Comparison of ENCODE assay signal across 26 cellular contexts in the genomic region with DNA sequence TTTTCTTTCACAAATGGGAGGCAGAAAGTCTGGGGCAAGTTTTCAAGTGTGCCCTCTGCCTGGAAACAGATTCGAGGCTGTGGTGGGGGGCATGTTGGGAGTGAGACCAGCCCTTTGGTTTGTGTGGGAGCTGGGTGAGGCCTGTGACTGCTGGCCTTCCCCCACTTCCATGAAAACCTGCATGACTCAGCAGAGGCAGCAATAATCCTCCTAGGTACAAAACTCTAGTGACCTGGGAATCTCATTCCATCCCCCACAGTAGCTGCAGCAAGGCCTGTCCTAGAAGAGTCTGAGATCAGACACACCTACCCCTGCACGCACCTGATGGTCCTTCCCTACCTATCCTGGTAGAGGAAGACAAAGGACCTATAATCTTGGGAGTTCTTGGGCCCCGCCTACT. TPM values are rescaled to one million over a fixed set of nuclear protein-coding genes. Genes with fewer than 3 reads are reported as not detected.
A peak's percentile ranks its signal among the peaks of the same experiment; 100 is the strongest.
DNase-seq lines count a peak whose midpoint lies in the region; ATAC-seq, FAIRE-seq and TF ChIP-seq lines count a peak whose summit lies in the region.
"Had no signal": no experiment of that assay in that cellular context is flagged by ENCODE, and none has a peak within 500 bp of the region (broad histone marks: within the 10 kb centered on the region; RNA-seq: fewer than 3 reads in every experiment).

No MANE protein-coding gene starts in this region.

- H4K20me1 ChIP-seq in BLaER1 (no peaks in the 10 kb centered on the region), MM.1S (ENCODE audit: insufficient read depth, low read length) (no peaks in the 10 kb centered on the region), astrocyte (ENCODE audit: insufficient read depth, low read length) (no peaks in the 10 kb centered on the region)

- H3K9ac ChIP-seq in BLaER1 (no peak overlapping the region), MM.1S (ENCODE audit: low read length) (no peak overlapping the region), astrocyte (ENCODE audit: low read length) (no peak overlapping the region)
- H3K9ac ChIP-seq: SK-N-SH had no signal

- H3K4me1 ChIP-seq in BLaER1 = peaks cover 8% of the 10 kb centered on the region; the same call in 1 of the 2 replicates
- peaks cover 30% of the 10 kb centered on the region for H3K4me1 ChIP-seq in MM.1S (ENCODE audit: low read length)
- H3K4me1 ChIP-seq in astrocyte (ENCODE audit: insufficient read depth, low read length) = no peaks in the 10 kb centered on the region
- H3K4me1 ChIP-seq: A549 had no signal

- H3K4me3 ChIP-seq in BLaER1 (no peak overlapping the region), MM.1S (ENCODE audit: low read length) (no peak overlapping the region), astrocyte (ENCODE audit: insufficient read depth, low read depth, low read length) (no peak overlapping the region)
- H3K4me3 ChIP-seq: A549 had no signal

- peaks cover 12% of the 10 kb centered on the region; the same call in 1 of the 2 replicates for H3K9me3 ChIP-seq in BLaER1
- H3K9me3 ChIP-seq in MM.1S (replicated peaks; ENCODE audit: insufficient read depth, low read length) = no peaks in the 10 kb centered on the region
- no peaks in the 10 kb centered on the region for H3K9me3 ChIP-seq in astrocyte (ENCODE audit: insufficient read depth, low read depth, low read length)
- H3K9me3 ChIP-seq: A549, SK-N-SH had no signal

- H3K27me3 Mint-ChIP-seq in astrocyte (ENCODE audit: low read depth, unreplicated experiment) (no peaks in the 10 kb centered on the region), naive B cell (no peaks in the 10 kb centered on the region)
- H3K27me3 Mint-ChIP-seq in activated T-cell treated with anti-CD3 and anti-CD28 coated beads, Interleukin-2, amount 50 U/mL, for 72 hours (ENCODE audit: low read depth) = no peaks in the 10 kb centered on the region

- H3K4me1 Mint-ChIP-seq in astrocyte (ENCODE audit: low read depth, unreplicated experiment) = peaks cover 5% of the 10 kb centered on the region
- H3K4me1 Mint-ChIP-seq in naive B cell = peaks cover 63 to 83% (median 66%) of the 10 kb centered on the region in 3 donors
- peaks cover 31% of the 10 kb centered on the region for H3K4me1 Mint-ChIP-seq in activated T-cell treated with anti-CD3 and anti-CD28 coated beads, Interleukin-2, amount 50 U/mL, for 72 hours (ENCODE audit: low read depth)

- H3K36me3 Mint-ChIP-seq in astrocyte (ENCODE audit: low read depth, unreplicated experiment) = no peaks in the 10 kb centered on the region
- H3K36me3 Mint-ChIP-seq in naive B cell = peaks cover 0 to 8% of the 10 kb centered on the region in 2 donors
- peaks cover 5 to 6% of the 10 kb centered on the region in 2 donors for H3K36me3 Mint-ChIP-seq in activated T-cell treated with anti-CD3 and anti-CD28 coated beads, Interleukin-2, amount 50 U/mL, for 72 hours (ENCODE audit: insufficient read depth in 2 of 2)

- H3K79me2 ChIP-seq in MM.1S (ENCODE audit: low read length) (no peaks in the 10 kb centered on the region), astrocyte (ENCODE audit: insufficient read depth, low read length) (no peaks in the 10 kb centered on the region)

- H3K4me2 ChIP-seq in BLaER1 = 0 out of 2 replicates have a peak overlapping the region, but pooled peaks have one; percentile 7
- H3K4me2 ChIP-seq in MM.1S (ENCODE audit: low read depth, low read length) = no peak overlapping the region
- H3K4me2 ChIP-seq in astrocyte (ENCODE audit: low read length) = no peak overlapping the region
- H3K4me2 ChIP-seq: A549, SK-N-SH had no signal

- FAIRE-seq in astrocyte (lab: Jason Lieb, UNC) = no peak
- FAIRE-seq: A549, HTR-8/SVneo had no signal

- H3K27ac Mint-ChIP-seq in astrocyte (ENCODE audit: unreplicated experiment) = peak overlapping the region; percentile 28
- H3K27ac Mint-ChIP-seq in naive B cell = peak overlapping the region; percentile 9 to 90 (median 78)
- no peak overlapping the region for H3K27ac Mint-ChIP-seq in activated T-cell treated with anti-CD3 and anti-CD28 coated beads, Interleukin-2, amount 50 U/mL, for 72 hours
- H3K27ac Mint-ChIP-seq: HFFc6 had no signal

- DNase-seq in MM.1S (no peak), astrocyte (ENCODE audit: low read depth) (no peak), naive B cell (no peak), SKM-1 treated with dmso at 0.1 percent for 144 hours (lab: John Stamatoyannopoulos, UW; ENCODE audit: unreplicated experiment) (no peak), NCI-H526 treated with DMSO at 0.1 percent for 48 hours (lab: John Stamatoyannopoulos, UW) (no peak)
- no peak for DNase-seq in activated T-cell treated with anti-CD3 and anti-CD28 coated beads, Interleukin-2, amount 50 U/mL, for 72 hours
- no peak for DNase-seq in activated CD8-positive, alpha-beta memory T cell treated with anti-CD3 and anti-CD28 coated beads, Interleukin-2, amount 50 U/mL, for 4 hours
- DNase-seq: C1 segment of cervical spinal cord, COR-L47, DMS 273 treated with DMSO at 0.1 percent for 48 hours, GDM1, H7, HFFc6, IMR-90, Kasumi-1, NCI-H1092 treated with DMSO at 0.1 percent for 48 hours, NCI-H146, NCI-H2029 treated with DMSO at 0.1 percent for 48 hours, NCI-H748 treated with DMSO at 0.1 percent for 48 hours, OCI-M1, RPMI8226, SHP77 treated with DMSO at 0.1 percent for 48 hours, SK-N-SH had no signal

- H3K4me3 Mint-ChIP-seq in astrocyte (ENCODE audit: unreplicated experiment) (no peak overlapping the region), naive B cell (peak overlapping the region in 6 of 8 donors; percentile 59 to 80 (median 68))
- H3K4me3 Mint-ChIP-seq in activated T-cell treated with anti-CD3 and anti-CD28 coated beads, Interleukin-2, amount 50 U/mL, for 72 hours = no peak overlapping the region
- H3K4me3 Mint-ChIP-seq: HFFc6 had no signal

- H3K27me3 ChIP-seq in BLaER1 = no peaks in the 10 kb centered on the region
- no peaks in the 10 kb centered on the region for H3K27me3 ChIP-seq in MM.1S (replicated peaks; ENCODE audit: insufficient read depth, low read length)
- no peaks in the 10 kb centered on the region for H3K27me3 ChIP-seq in astrocyte (ENCODE audit: insufficient read depth, low read length)

- peaks cover 17% of the 10 kb centered on the region for H3F3A ChIP-seq in MM.1S (ENCODE audit: insufficient read depth, low read length)

- TF ChIP-seq CTCF in MM.1S (IDR thresholded peaks at IDR 0.05; ENCODE audit: low read length) (no peak), astrocyte (IDR thresholded peaks at IDR 0.05; ENCODE audit: insufficient read depth, low read depth, low read length) (no peak)

- H3K9me2 ChIP-seq in MM.1S (replicated peaks; ENCODE audit: insufficient read depth, low read length) = no peaks in the 10 kb centered on the region
- H3K9me2 ChIP-seq: SK-N-SH had no signal

- H3K27ac ChIP-seq in BLaER1 (no peak overlapping the region), MM.1S (ENCODE audit: low read length) (no peak overlapping the region), astrocyte (ENCODE audit: low read depth, low read length) (no peak overlapping the region)
- H3K27ac ChIP-seq: A549 had no signal

- peak overlapping the region; percentile 33; the same call in 1 of the 2 replicates for H2AFZ ChIP-seq in MM.1S (ENCODE audit: low read length)
- no peak overlapping the region for H2AFZ ChIP-seq in astrocyte (ENCODE audit: low read depth, low read length)

- H3K36me3 ChIP-seq in BLaER1 = no peaks in the 10 kb centered on the region
- no peaks in the 10 kb centered on the region for H3K36me3 ChIP-seq in MM.1S (replicated peaks; ENCODE audit: insufficient read depth, low read length)
- no peaks in the 10 kb centered on the region for H3K36me3 ChIP-seq in astrocyte (ENCODE audit: insufficient read depth, low read length)

- ATAC-seq in naive B cell (ENCODE audit: low read depth in 2 of 2) = no peak
- ATAC-seq in activated T-cell treated with anti-CD3 and anti-CD28 coated beads, Interleukin-2, amount 50 U/mL, for 72 hours (replicated peaks in 1 of 2) = no peak
- ATAC-seq: A549 had no signal

- no peaks in the 10 kb centered on the region for H3K9me3 Mint-ChIP-seq in astrocyte (ENCODE audit: unreplicated experiment)
- H3K9me3 Mint-ChIP-seq in naive B cell = peaks cover 0 to 16% (median 9%) of the 10 kb centered on the region in 7 donors
- peaks cover 2 to 7% of the 10 kb centered on the region in 2 donors for H3K9me3 Mint-ChIP-seq in activated T-cell treated with anti-CD3 and anti-CD28 coated beads, Interleukin-2, amount 50 U/mL, for 72 hours

RNA-seq across cellular contexts. Expression of a gene that starts 42.1 kb away (rescaled TPM):
- total RNA-seq in astrocyte = 5.0 and 5.2 TPM in 2 replicates
- 100 to 1,000 TPM in 5 of 6 donors, 10 to 100 TPM in 1; 97.1 to 182 (median 140) TPM for polyA plus RNA-seq in naive B cell (ENCODE audit: low read depth in 6 of 6)
- 10 to 100 TPM; 33.4 to 37.4 TPM for total RNA-seq in activated T-cell treated with anti-CD3 and anti-CD28 coated beads, Interleukin-2, amount 50 U/mL, for 72 hours
- total RNA-seq: HFFc6 had no signal

Comparison
In these comparisons a context has a peak if more than half of its experiments do, and no peak if none do; other contexts are left out.
1. H3K4me3 Mint-ChIP-seq: peak in naive B cell (6 of 8); none in astrocyte (single experiment) and activated T-cell treated with anti-CD3 and anti-CD28 coated beads, Interleukin-2, amount 50 U/mL, for 72 hours (0 of 2).